1 cellular context compared by ENCODE assay signal in the genomic region with DNA sequence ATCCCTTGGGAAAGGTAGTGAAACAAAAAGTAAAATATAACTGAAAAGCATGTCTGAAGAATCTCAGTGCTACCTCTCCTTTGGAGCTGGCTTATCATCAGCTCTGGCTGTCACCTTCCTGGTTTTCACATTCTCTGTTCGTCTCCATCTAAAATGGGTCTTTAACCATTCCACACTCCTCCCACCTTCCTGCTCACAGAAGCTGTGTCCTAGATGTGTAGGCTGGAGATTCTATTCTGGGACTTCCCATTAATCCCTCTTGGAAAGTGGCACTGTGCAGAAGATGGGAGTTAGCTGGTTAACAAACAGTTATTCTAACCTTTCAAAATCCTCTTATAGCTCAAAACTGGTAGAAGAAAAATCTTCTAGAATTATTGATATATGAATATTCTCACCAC.
TF ChIP-seq lines count a peak whose summit lies in the region.

No MANE protein-coding gene starts in this region.

TF ChIP-seq in GM23338, 12 proteins besides CTCF, POLR2A, EP300 and RAD21 (continued from another document):
- TF ChIP-seq ETS1 (IDR thresholded peaks at IDR 0.05) = no peak
- no peak for TF ChIP-seq CREB1 (CRISPR knock-in tag; IDR thresholded peaks at IDR 0.05; ENCODE audit: low read depth)
- no peak for TF ChIP-seq ZNF331 (CRISPR knock-in tag; IDR thresholded peaks at IDR 0.05; ENCODE audit: low read depth)
- no peak for TF ChIP-seq POLR2AphosphoS5 (IDR thresholded peaks at IDR 0.05; ENCODE audit: low read depth)
- TF ChIP-seq, protein P1, sequence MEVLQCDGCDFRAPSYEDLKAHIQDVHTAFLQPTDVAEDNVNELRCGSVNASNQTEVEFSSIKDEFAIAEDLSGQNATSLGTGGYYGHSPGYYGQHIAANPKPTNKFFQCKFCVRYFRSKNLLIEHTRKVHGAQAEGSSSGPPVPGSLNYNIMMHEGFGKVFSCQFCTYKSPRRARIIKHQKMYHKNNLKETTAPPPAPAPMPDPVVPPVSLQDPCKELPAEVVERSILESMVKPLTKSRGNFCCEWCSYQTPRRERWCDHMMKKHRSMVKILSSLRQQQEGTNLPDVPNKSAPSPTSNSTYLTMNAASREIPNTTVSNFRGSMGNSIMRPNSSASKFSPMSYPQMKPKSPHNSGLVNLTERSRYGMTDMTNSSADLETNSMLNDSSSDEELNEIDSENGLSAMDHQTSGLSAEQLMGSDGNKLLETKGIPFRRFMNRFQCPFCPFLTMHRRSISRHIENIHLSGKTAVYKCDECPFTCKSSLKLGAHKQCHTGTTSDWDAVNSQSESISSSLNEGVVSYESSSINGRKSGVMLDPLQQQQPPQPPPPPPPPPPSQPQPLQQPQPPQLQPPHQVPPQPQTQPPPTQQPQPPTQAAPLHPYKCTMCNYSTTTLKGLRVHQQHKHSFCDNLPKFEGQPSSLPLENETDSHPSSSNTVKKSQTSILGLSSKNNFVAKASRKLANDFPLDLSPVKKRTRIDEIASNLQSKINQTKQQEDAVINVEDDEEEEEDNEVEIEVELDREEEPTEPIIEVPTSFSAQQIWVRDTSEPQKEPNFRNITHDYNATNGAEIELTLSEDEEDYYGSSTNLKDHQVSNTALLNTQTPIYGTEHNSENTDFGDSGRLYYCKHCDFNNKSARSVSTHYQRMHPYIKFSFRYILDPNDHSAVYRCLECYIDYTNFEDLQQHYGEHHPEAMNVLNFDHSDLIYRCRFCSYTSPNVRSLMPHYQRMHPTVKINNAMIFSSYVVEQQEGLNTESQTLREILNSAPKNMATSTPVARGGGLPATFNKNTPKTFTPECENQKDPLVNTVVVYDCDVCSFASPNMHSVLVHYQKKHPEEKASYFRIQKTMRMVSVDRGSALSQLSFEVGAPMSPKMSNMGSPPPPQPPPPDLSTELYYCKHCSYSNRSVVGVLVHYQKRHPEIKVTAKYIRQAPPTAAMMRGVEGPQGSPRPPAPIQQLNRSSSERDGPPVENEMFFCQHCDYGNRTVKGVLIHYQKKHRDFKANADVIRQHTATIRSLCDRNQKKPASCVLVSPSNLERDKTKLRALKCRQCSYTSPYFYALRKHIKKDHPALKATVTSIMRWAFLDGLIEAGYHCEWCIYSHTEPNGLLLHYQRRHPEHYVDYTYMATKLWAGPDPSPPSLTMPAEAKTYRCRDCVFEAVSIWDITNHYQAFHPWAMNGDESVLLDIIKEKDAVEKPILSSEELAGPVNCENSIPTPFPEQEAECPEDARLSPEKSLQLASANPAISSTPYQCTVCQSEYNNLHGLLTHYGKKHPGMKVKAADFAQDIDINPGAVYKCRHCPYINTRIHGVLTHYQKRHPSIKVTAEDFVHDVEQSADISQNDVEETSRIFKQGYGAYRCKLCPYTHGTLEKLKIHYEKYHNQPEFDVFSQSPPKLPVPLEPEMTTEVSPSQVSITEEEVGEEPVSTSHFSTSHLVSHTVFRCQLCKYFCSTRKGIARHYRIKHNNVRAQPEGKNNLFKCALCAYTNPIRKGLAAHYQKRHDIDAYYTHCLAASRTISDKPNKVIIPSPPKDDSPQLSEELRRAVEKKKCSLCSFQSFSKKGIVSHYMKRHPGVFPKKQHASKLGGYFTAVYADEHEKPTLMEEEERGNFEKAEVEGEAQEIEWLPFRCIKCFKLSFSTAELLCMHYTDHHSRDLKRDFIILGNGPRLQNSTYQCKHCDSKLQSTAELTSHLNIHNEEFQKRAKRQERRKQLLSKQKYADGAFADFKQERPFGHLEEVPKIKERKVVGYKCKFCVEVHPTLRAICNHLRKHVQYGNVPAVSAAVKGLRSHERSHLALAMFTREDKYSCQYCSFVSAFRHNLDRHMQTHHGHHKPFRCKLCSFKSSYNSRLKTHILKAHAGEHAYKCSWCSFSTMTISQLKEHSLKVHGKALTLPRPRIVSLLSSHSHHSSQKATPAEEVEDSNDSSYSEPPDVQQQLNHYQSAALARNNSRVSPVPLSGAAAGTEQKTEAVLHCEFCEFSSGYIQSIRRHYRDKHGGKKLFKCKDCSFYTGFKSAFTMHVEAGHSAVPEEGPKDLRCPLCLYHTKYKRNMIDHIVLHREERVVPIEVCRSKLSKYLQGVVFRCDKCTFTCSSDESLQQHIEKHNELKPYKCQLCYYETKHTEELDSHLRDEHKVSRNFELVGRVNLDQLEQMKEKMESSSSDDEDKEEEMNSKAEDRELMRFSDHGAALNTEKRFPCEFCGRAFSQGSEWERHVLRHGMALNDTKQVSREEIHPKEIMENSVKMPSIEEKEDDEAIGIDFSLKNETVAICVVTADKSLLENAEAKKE (CRISPR knock-in tag; IDR thresholded peaks at IDR 0.05) = no peak
- TF ChIP-seq JUNB (IDR thresholded peaks at IDR 0.05; ENCODE audit: unreplicated experiment) = no peak
- no peak for TF ChIP-seq NANOG (IDR thresholded peaks at IDR 0.05; ENCODE audit: borderline replicate concordance)
- no peak for TF ChIP-seq REST (IDR thresholded peaks at IDR 0.05; ENCODE audit: unreplicated experiment)
- no peak for TF ChIP-seq STAT1 (IDR thresholded peaks at IDR 0.05; ENCODE audit: unreplicated experiment)
